Comparison of ENCODE assay signal across 8 cellular contexts in the genomic region with DNA sequence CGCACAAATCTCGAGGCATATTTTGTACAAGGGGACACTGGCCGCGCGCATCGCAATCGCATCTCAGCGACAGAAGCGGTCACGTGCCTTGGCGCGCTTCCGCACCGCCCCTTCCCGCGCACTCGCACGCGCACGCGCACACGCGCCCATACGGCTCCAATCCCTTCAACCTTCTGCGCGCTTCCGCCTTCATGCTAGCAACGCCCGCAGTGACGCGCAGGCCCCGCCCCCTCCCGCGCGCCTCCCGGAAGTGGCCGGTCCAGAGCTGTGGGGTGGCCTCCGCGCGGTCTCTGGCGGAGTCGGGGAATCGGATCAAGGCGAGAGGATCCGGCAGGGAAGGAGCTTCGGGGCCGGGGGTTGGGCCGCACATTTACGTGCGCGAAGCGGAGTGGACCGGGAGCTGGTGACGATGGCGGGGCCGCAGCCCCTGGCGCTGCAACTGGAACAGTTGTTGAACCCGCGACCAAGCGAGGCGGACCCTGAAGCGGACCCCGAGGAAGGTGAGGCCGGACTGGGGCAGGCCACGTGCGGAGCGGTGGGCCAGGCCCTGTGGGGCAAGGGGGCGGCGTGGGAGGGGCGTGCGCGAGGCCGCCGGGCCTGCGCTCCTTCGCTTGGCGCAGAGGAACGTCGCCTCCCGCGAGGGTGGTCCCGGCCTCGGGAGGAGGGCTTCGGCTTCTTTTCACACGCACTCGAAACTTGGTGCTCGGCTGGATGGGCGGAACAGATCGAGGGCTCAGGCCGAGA. TPM values are rescaled to one million over a fixed set of nuclear protein-coding genes. Genes with fewer than 3 reads are reported as not detected.
DNase-seq lines count a peak whose midpoint lies in the region; ATAC-seq and TF ChIP-seq lines count a peak whose summit lies in the region.

A gene with protein sequence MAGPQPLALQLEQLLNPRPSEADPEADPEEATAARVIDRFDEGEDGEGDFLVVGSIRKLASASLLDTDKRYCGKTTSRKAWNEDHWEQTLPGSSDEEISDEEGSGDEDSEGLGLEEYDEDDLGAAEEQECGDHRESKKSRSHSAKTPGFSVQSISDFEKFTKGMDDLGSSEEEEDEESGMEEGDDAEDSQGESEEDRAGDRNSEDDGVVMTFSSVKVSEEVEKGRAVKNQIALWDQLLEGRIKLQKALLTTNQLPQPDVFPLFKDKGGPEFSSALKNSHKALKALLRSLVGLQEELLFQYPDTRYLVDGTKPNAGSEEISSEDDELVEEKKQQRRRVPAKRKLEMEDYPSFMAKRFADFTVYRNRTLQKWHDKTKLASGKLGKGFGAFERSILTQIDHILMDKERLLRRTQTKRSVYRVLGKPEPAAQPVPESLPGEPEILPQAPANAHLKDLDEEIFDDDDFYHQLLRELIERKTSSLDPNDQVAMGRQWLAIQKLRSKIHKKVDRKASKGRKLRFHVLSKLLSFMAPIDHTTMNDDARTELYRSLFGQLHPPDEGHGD (plus strand): TSS at position 238 of the 744 bp plus-strand sequence. CDS start 172 bp downstream, at position 410.

- H3K27me3 ChIP-seq in left lung, result peaks cover 40 to 41% of the 10 kb centered on the region in 2 donors

- intact Hi-C loops in left lung (cut with DNase I), result no loop called here

- ATAC-seq in GM19395 (IDR thresholded peaks at IDR 0.05; ENCODE audit: unreplicated experiment), result peak; percentile 93
- ATAC-seq in HG03558 (IDR thresholded peaks at IDR 0.05; ENCODE audit: extremely low read depth, unreplicated experiment), result peak; percentile 69
- ATAC-seq in left lung, result peak; percentile 100

- DNase-seq in NCI-H748 (lab: John Stamatoyannopoulos, UW; ENCODE audit: unreplicated experiment) (peak; percentile 98), cortex of kidney (lab: John Stamatoyannopoulos, UW) (peak; percentile 72), left lung (peak; percentile 96 to 99)
- peak; percentile 93 for DNase-seq in activated CD4-positive, alpha-beta T cell treated with anti-CD3 and anti-CD28 coated beads, Interleukin-2, amount 50 U/mL, for 1 hour
- peak; percentile 94 for DNase-seq in stimulated activated CD4-positive, alpha-beta T cell treated with anti-CD3 and anti-CD28 coated beads, Interleukin-2, amount 100 ng/mL, for 4 hours (ENCODE audit: low read depth)

- no peak for TF ChIP-seq CTCF in C4-2B (conservative IDR thresholded peaks at IDR 0.05)
- no peak for TF ChIP-seq CTCF in left lung (IDR thresholded peaks at IDR 0.05)

- peaks cover 8 to 30% of the 10 kb centered on the region in 2 donors for H3K4me1 ChIP-seq in left lung

- peak within 1 kb of the TSS; percentile 67 to 84 for H3K4me3 ChIP-seq in left lung

- H3K27ac ChIP-seq in C4-2B (peak within 1 kb of the TSS; percentile 93), left lung (peak within 1 kb of the TSS; percentile 82)

- no peaks in the 10 kb centered on the region for H3K9me3 ChIP-seq in left lung

- H3K36me3 ChIP-seq in left lung, result peaks cover 0 to 34% of the 10 kb centered on the region in 2 donors

RNA-seq across cellular contexts. Expression of the gene that starts here (rescaled TPM):
- total RNA-seq in left lung, result 10 to 100 TPM; 31.6 to 41.3 TPM

Comparison
In these comparisons a context has a peak if more than half of its experiments do, and no peak if none do; other contexts are left out.
1. Peak in every context shown above with its lines: DNase-seq, ATAC-seq, H3K4me3 ChIP-seq and H3K27ac ChIP-seq.